Comparison of ENCODE assay signal across 10 cellular contexts in genomic region chr10:7797582-7797981, GRCh38. TPM values are rescaled to one million over a fixed set of nuclear protein-coding genes. Genes with fewer than 3 reads are reported as not detected.
DNase-seq lines count a peak whose midpoint lies in the region; ATAC-seq and TF ChIP-seq lines count a peak whose summit lies in the region.
"Had no signal": no experiment of that assay in that cellular context is flagged by ENCODE, and none has a peak within 500 bp of the region (broad histone marks: within the 10 kb centered on the region; RNA-seq: fewer than 3 reads in every experiment).

No MANE protein-coding gene starts in this region.

- in situ Hi-C loops in HAP-1 (cut with MboI; ENCODE audit: low sequenced_read_pairs): no loop called here

- ATAC-seq in Right ventricle myocardium inferior (peak; percentile 54), HG03460 (IDR thresholded peaks at IDR 0.05; ENCODE audit: unreplicated experiment) (no peak)

- no peaks in the 10 kb centered on the region for H3K27me3 ChIP-seq in right atrium auricular region
- H3K27me3 ChIP-seq in HAP-1 (ENCODE audit: low read depth): no peaks in the 10 kb centered on the region

- H3K27ac ChIP-seq in right atrium auricular region: peak overlapping the region in 1 of 2 donors; percentile 80
- H3K27ac ChIP-seq: HL-60 had no signal

- no peak for TF ChIP-seq CTCF in right atrium auricular region (IDR thresholded peaks at IDR 0.05)

- no peaks in the 10 kb centered on the region for H3K9me3 ChIP-seq in right atrium auricular region
- no peaks in the 10 kb centered on the region for H3K9me3 ChIP-seq in HAP-1

- H3K4me3 ChIP-seq in right atrium auricular region (no peak overlapping the region), HAP-1 (no peak overlapping the region)

- DNase-seq in Right ventricle myocardium inferior (ENCODE audit: missing footprints) (no peak), right atrium auricular region (ENCODE audit: low spot score) (no peak), UCSD-AML1 (lab: John Stamatoyannopoulos, UW; ENCODE audit: unreplicated experiment) (peak; percentile 61), glomerular endothelial cell (ENCODE audit: extremely low read depth, low read depth, low spot score) (peak; percentile 55), stromal cell of bone marrow (ENCODE audit: low read depth) (peak; percentile 79), RPMI8226 (no peak), HAP-1 (ENCODE audit: low spot score in 2 of 2) (no peak)
- DNase-seq: effector memory CD4-positive, alpha-beta T cell had no signal

- H3K4me1 ChIP-seq in right atrium auricular region (peaks cover 0 to 34% of the 10 kb centered on the region in 2 donors), HAP-1 (peaks cover 20% of the 10 kb centered on the region)

- intact Hi-C loops in Right ventricle myocardium inferior (cut with DNase I): no loop called here

- H3K36me3 ChIP-seq in right atrium auricular region: peaks cover 58% of the 10 kb centered on the region
- peaks cover 59% of the 10 kb centered on the region for H3K36me3 ChIP-seq in HAP-1 (replicated peaks)

RNA-seq across cellular contexts. Expression of gene ATP5F1C, which starts 9.6 kb away (rescaled TPM):
- total RNA-seq in Right ventricle myocardium inferior (804 TPM), right atrium auricular region (100 to 1,000 TPM; 478 to 891 TPM), glomerular endothelial cell (231 and 303 TPM in 2 replicates)

RNA-seq across cellular contexts. Expression of gene KIN, which starts 9.8 kb away (rescaled TPM):
- 7.5 TPM for total RNA-seq in Right ventricle myocardium inferior
- total RNA-seq in right atrium auricular region: 1 to 10 TPM; 3.0 to 5.1 TPM
- total RNA-seq in glomerular endothelial cell: 4.6 and 7.1 TPM in 2 replicates

RNA-seq across cellular contexts. Expression of gene TAF3, which starts 20.7 kb away (rescaled TPM):
- total RNA-seq in Right ventricle myocardium inferior (11.8 TPM), right atrium auricular region (1 to 10 TPM; 4.6 to 6.1 TPM), glomerular endothelial cell (4.9 and 6.5 TPM in 2 replicates)

Comparison
In these comparisons a context has a peak if more than half of its experiments do, and no peak if none do; other contexts are left out.
1. DNase-seq: peak in UCSD-AML1 (single experiment), glomerular endothelial cell (single experiment) and stromal cell of bone marrow (single experiment); none in Right ventricle myocardium inferior (single experiment), right atrium auricular region (single experiment), RPMI8226 (single experiment) and HAP-1 (0 of 2).